ENCODE assay signal across 28 cellular contexts in the genomic region with DNA sequence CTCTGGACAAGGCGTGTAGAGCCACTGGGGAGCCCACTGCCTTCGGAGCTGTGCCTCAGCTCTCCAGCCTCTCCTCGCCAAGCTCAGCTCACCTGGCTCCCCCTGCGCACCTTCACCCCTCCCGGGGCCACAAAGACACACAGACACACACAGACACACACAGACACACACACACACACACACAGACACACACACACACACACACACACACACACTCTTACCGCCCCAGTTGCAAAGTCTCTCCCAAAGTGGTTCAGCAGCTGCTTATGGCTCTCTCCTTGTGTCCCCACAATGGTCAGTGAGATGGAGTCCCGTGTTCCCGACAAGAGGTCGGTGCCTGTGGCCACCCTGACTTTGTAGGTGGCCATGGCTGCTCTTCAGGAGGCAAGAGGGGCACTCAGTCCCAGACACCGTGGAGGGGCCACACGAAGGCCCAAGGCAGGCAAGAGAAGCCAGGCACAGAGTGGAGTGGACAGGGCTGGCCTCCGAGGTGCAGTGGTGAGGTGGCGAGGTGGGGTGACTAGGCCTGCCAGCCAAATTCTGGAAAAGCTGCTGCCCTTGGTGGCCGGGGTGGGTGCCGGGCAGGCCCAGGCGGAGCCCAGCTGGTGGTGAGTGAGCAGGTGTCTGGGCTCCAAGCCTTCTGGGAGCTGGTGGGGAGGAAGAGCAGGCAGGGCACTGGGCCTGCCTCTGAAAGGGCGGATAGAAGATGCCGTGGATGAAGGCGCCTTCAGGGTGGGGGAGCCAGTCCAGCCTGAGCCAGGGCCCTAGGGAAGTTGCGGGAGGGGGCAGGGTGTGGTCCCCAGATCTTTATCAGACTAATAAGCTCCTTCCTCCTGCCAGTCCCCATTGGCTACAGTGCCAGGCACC. TPM values are rescaled to one million over a fixed set of nuclear protein-coding genes. Genes with fewer than 3 reads are reported as not detected.
DNase-seq lines count a peak whose midpoint lies in the region; ATAC-seq and TF ChIP-seq lines count a peak whose summit lies in the region.
"Had no signal": no experiment of that assay in that cellular context is flagged by ENCODE, and none has a peak within 500 bp of the region (broad histone marks: within the 10 kb centered on the region; RNA-seq: fewer than 3 reads in every experiment).

A gene (minus strand): TSS at position 642 of the 867 bp plus-strand sequence. CDS start 274 bp downstream, at position 368.

- H3K4me1 ChIP-seq in GM23338 (ENCODE audit: insufficient read depth): no peaks in the 10 kb centered on the region
- no peaks in the 10 kb centered on the region for H3K4me1 ChIP-seq in osteoblast (ENCODE audit: insufficient read depth, low read length)
- no peaks in the 10 kb centered on the region for H3K4me1 ChIP-seq in HAP-1
- H3K4me1 ChIP-seq: parathyroid adenoma had no signal

- H3K9me2 ChIP-seq in GM23338 (ENCODE audit: insufficient read depth): no peaks in the 10 kb centered on the region

- H3K27me3 ChIP-seq in GM23338 (ENCODE audit: insufficient read depth) (peaks cover 15% of the 10 kb centered on the region; the same call in 1 of the 2 replicates), osteoblast (ENCODE audit: insufficient read depth, low read length) (peaks cover 41% of the 10 kb centered on the region), HAP-1 (ENCODE audit: low read depth) (peaks cover 20% of the 10 kb centered on the region)
- H3K27me3 ChIP-seq: BLaER1 had no signal

- H3K4me2 ChIP-seq in GM23338: no peak within 1 kb of the TSS
- H3K4me2 ChIP-seq in osteoblast (ENCODE audit: insufficient read depth, low read length): no peak within 1 kb of the TSS
- H3K4me2 ChIP-seq: BLaER1 had no signal

- H3K4me3 Mint-ChIP-seq in GM23338 (no peak within 1 kb of the TSS), immature natural killer cell (no peak within 1 kb of the TSS)
- H3K4me3 Mint-ChIP-seq: activated CD8-positive, alpha-beta T cell treated with anti-CD3 and anti-CD28 coated beads, Interleukin-2, amount 10 ng/mL, durations not matched to agents 7 days and 5 days; memory B cell; stimulated activated naive CD8-positive, alpha-beta T cell treated with anti-CD3 and anti-CD28 coated beads, Interleukin-15, amount 100 ng/mL, for 72 hours had no signal

- H3K36me3 Mint-ChIP-seq in GM23338 (ENCODE audit: low read depth) (no peaks in the 10 kb centered on the region), immature natural killer cell (no peaks in the 10 kb centered on the region)
- H3K36me3 Mint-ChIP-seq: memory B cell had no signal

- TF ChIP-seq CTCF in GM23338 (conservative IDR thresholded peaks at IDR 0.05; ENCODE audit: low read depth in 2 of 2) (no peak), osteoblast (IDR thresholded peaks at IDR 0.05; ENCODE audit: extremely low read depth, low read depth, low read length) (no peak), coronary artery (IDR thresholded peaks at IDR 0.05) (no peak)

- H2AFZ ChIP-seq in GM23338 (peak within 1 kb of the TSS; percentile 38; the same call in 1 of the 2 replicates), osteoblast (ENCODE audit: low read length) (no peak within 1 kb of the TSS)
- H2AFZ ChIP-seq: parathyroid adenoma had no signal

- H3K9me3 Mint-ChIP-seq in GM23338 (no peaks in the 10 kb centered on the region), immature natural killer cell (no peaks in the 10 kb centered on the region)
- H3K9me3 Mint-ChIP-seq: activated T-helper 2 cell treated with anti-CD3 and anti-CD28 coated beads, Interferon-gamma antibody, Interleukin-2, Interleukin-4, amounts not matched to agents 10 μg/mL and 5 μg/mL and 100 μg/mL, durations not matched to agents 14 hours and 24 hours and 36 hours; memory B cell; stimulated activated naive CD8-positive, alpha-beta T cell treated with anti-CD3 and anti-CD28 coated beads, Interleukin-15, amount 100 ng/mL, for 72 hours had no signal

- no peak within 1 kb of the TSS for H3K27ac Mint-ChIP-seq in GM23338
- no peak within 1 kb of the TSS for H3K27ac Mint-ChIP-seq in immature natural killer cell
- H3K27ac Mint-ChIP-seq: activated CD8-positive, alpha-beta T cell treated with anti-CD3 and anti-CD28 coated beads, Interleukin-2, amount 10 ng/mL, durations not matched to agents 7 days and 5 days; activated T-helper 2 cell treated with anti-CD3 and anti-CD28 coated beads, Interferon-gamma antibody, Interleukin-2, Interleukin-4, amounts not matched to agents 10 μg/mL and 5 μg/mL and 100 μg/mL, durations not matched to agents 14 hours and 24 hours and 36 hours had no signal

- H3K4me3 ChIP-seq in GM23338: no peak within 1 kb of the TSS
- H3K4me3 ChIP-seq in osteoblast (ENCODE audit: insufficient read depth, low read length): no peak within 1 kb of the TSS
- H3K4me3 ChIP-seq in HAP-1: no peak within 1 kb of the TSS
- H3K4me3 ChIP-seq in coronary artery: no peak within 1 kb of the TSS
- H3K4me3 ChIP-seq: BLaER1, GM12878, skin epidermis had no signal

- H3F3A ChIP-seq in GM23338 (replicated peaks; ENCODE audit: low read depth): no peaks in the 10 kb centered on the region

- H3K27me3 Mint-ChIP-seq in GM23338 (ENCODE audit: insufficient read depth, low read depth, poor library complexity): peaks cover 21% of the 10 kb centered on the region
- H3K27me3 Mint-ChIP-seq in immature natural killer cell (ENCODE audit: low read depth in 3 of 3): peaks cover 0 to 10% (median 8%) of the 10 kb centered on the region in 3 donors

- H3K27ac ChIP-seq in GM23338 (ENCODE audit: low read depth): no peak within 1 kb of the TSS
- no peak within 1 kb of the TSS for H3K27ac ChIP-seq in osteoblast (ENCODE audit: low read depth, low read length)
- H3K27ac ChIP-seq in coronary artery: no peak within 1 kb of the TSS
- H3K27ac ChIP-seq: BLaER1, epithelial cell of prostate, parathyroid adenoma had no signal

- ATAC-seq in GM23338: peak; percentile 45
- ATAC-seq: activated CD8-positive, alpha-beta T cell treated with anti-CD3 and anti-CD28 coated beads, Interleukin-2, amount 10 ng/mL, durations not matched to agents 7 days and 5 days; GM12878; PC-3; stimulated activated naive CD8-positive, alpha-beta T cell treated with anti-CD3 and anti-CD28 coated beads, Interleukin-15, amount 100 ng/mL, for 72 hours had no signal

- in situ Hi-C loops in HAP-1 (cut with MboI; ENCODE audit: low sequenced_read_pairs): no loop called here

- no peak for DNase-seq in GM23338 (ENCODE audit: low spot score)
- DNase-seq in NCI-H1105 (lab: John Stamatoyannopoulos, UW): peak; percentile 46
- peak; percentile 45 for DNase-seq in ecto neural progenitor cell (ENCODE audit: low spot score)
- DNase-seq in osteoblast (ENCODE audit: insufficient read length, low spot score, missing footprints): peak; percentile 38
- DNase-seq in immature natural killer cell: no peak
- DNase-seq in NCI-H446 (lab: John Stamatoyannopoulos, UW): no peak
- DNase-seq in HAP-1 (ENCODE audit: low spot score in 2 of 2): no peak
- no peak for DNase-seq in coronary artery (ENCODE audit: low spot score)
- DNase-seq: activated CD8-positive, alpha-beta T cell treated with anti-CD3 and anti-CD28 coated beads, Interleukin-2, amount 10 ng/mL, durations not matched to agents 7 days and 5 days; activated naive CD4-positive, alpha-beta T cell treated with anti-CD3 and anti-CD28 coated beads, Interleukin-2, amount 50 U/mL, for 16 hours; amygdala; effector CD4-positive, alpha-beta T cell; MV-4-11; NCI-H2107; NCI-H510A; PC-3; retina; SIG-M5; stimulated activated naive CD8-positive, alpha-beta T cell treated with anti-CD3 and anti-CD28 coated beads, Interleukin-15, amount 100 ng/mL, for 72 hours had no signal

- H4K20me1 ChIP-seq in GM23338 (replicated peaks; ENCODE audit: insufficient read depth) (no peaks in the 10 kb centered on the region), osteoblast (ENCODE audit: insufficient read depth, low read length) (no peaks in the 10 kb centered on the region)
- H4K20me1 ChIP-seq: BLaER1 had no signal

- H3K36me3 ChIP-seq in GM23338 (ENCODE audit: insufficient read depth) (no peaks in the 10 kb centered on the region), osteoblast (ENCODE audit: insufficient read depth, low read length) (no peaks in the 10 kb centered on the region), HAP-1 (replicated peaks) (no peaks in the 10 kb centered on the region)
- H3K36me3 ChIP-seq: BLaER1 had no signal

- no peaks in the 10 kb centered on the region for H3K79me2 ChIP-seq in GM23338 (replicated peaks; ENCODE audit: insufficient read depth)
- no peaks in the 10 kb centered on the region for H3K79me2 ChIP-seq in osteoblast (ENCODE audit: insufficient read depth, low read length)
- H3K79me2 ChIP-seq: parathyroid adenoma had no signal

- H3K4me1 Mint-ChIP-seq in GM23338: peaks cover 13% of the 10 kb centered on the region
- H3K4me1 Mint-ChIP-seq in immature natural killer cell: no peaks in the 10 kb centered on the region
- H3K4me1 Mint-ChIP-seq: stimulated activated naive CD8-positive, alpha-beta T cell treated with anti-CD3 and anti-CD28 coated beads, Interleukin-15, amount 100 ng/mL, for 72 hours had no signal

- no peaks in the 10 kb centered on the region for H3K9me3 ChIP-seq in osteoblast (ENCODE audit: low read depth, low read length)
- no peaks in the 10 kb centered on the region for H3K9me3 ChIP-seq in HAP-1
- H3K9me3 ChIP-seq: BLaER1 had no signal

RNA-seq across cellular contexts. Expression of the gene that starts here (rescaled TPM):
- total RNA-seq in GM23338 (2014; rRNA removed; shearing (Covaris generic)): 1.4 TPM in 1 of 2 replicates, not detected in the other
- polyA plus RNA-seq in GM23338 (2016; fragmentation: Nextera tagmentation; extraction: Ambion mirVana) (0.16 and 0.30 TPM in 2 replicates), immature natural killer cell (under 1 TPM in 1 of 3 donors, not detected in 2; 0.17 TPM)
- not detected in 2 replicates for total RNA-seq in osteoblast
- total RNA-seq: T-helper 2 cell treated with Interferon-gamma antibody and Interleukin-4, amounts not matched to agents 100 ng/mL and 5 ng/mL, for 36 hours had no signal
- polyA plus RNA-seq: AG04450 had no signal

Comparison
In these comparisons a context has a peak if more than half of its experiments do, and no peak if none do; other contexts are left out.
1. Peak in DNase-seq in osteoblast; RNA of the gene not detected or under 1 TPM.
2. DNase-seq: peak in NCI-H1105 (single experiment) and ecto neural progenitor cell (single experiment); none in GM23338 (single experiment), immature natural killer cell (0 of 3), NCI-H446 (0 of 2), HAP-1 (0 of 2) and coronary artery (single experiment).